ENCODE assay signal across 11 cellular contexts in the genomic region with DNA sequence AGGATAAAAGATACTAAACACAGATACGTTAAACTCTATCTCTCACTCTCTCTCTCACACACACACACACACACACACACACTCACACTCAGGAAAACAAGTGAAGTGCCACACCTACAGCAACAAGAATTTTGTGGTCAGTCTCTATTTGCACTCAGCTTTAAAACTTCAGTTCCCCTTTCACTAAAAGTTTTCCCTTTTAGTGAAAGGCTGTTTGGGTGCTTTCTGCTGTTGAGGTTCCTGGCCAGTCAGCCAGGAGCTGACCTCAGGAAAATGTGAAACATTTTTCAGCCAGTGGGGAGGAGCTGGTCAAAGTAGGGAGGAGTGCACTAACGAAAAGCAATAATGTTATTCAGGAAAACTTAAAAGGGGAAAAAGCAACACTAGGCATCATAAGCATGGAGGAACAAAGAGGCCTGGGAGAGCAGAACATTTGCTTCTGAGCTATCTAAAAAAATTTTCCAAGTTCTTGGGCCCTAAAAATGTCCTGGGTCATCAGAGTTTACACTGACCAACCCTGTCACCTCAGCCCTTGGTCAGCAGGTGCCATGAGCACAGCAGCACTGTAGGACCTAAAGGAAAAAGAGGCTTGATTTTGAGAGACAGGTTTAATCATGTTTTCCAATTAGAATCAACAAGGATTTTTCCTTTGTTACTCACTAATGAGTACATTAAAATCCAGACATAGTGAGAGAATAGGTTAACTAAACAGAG. TPM values are rescaled to one million over a fixed set of nuclear protein-coding genes. Genes with fewer than 3 reads are reported as not detected.
DNase-seq lines count a peak whose midpoint lies in the region; ATAC-seq, FAIRE-seq and TF ChIP-seq lines count a peak whose summit lies in the region.
"Had no signal": no experiment of that assay in that cellular context is flagged by ENCODE, and none has a peak within 500 bp of the region (broad histone marks: within the 10 kb centered on the region; RNA-seq: fewer than 3 reads in every experiment).

No MANE protein-coding gene starts in this region.

- peak; percentile 66 for ATAC-seq in GM18858 (IDR thresholded peaks at IDR 0.05; ENCODE audit: unreplicated experiment)
- peak; percentile 80 for ATAC-seq in HG02610 (IDR thresholded peaks at IDR 0.05; ENCODE audit: unreplicated experiment)

- FAIRE-seq in D721Med (lab: Jason Lieb, UNC), result no peak
- FAIRE-seq: colon had no signal

- H3K36me3 Mint-ChIP-seq in osteocyte (ENCODE audit: unreplicated experiment), result no peaks in the 10 kb centered on the region

- DNase-seq in RPMI7951 (ENCODE audit: low read depth), result peak; percentile 20
- no peak for DNase-seq in osteocyte (ENCODE audit: extremely low spot score, unreplicated experiment)
- DNase-seq in GOT3 (lab: John Stamatoyannopoulos, UW), result no peak
- no peak for DNase-seq in GF-D8 (lab: John Stamatoyannopoulos, UW)
- DNase-seq in effector CD8-positive, alpha-beta T cell (lab: John Stamatoyannopoulos, UW), result no peak
- DNase-seq in D721Med (ENCODE audit: insufficient read length, low spot score), result no peak
- DNase-seq: activated CD4-positive, alpha-beta T cell treated with anti-CD3 and anti-CD28 coated beads for 48 hours; DMS79 treated with DMSO at 0.1 percent for 48 hours had no signal

- H3K4me3 Mint-ChIP-seq in osteocyte (ENCODE audit: unreplicated experiment), result no peak overlapping the region

- peaks cover 62% of the 10 kb centered on the region for H3K4me1 Mint-ChIP-seq in osteocyte (ENCODE audit: unreplicated experiment)

- no peaks in the 10 kb centered on the region for H3K9me3 Mint-ChIP-seq in osteocyte (ENCODE audit: unreplicated experiment)

- H3K27me3 Mint-ChIP-seq in osteocyte (ENCODE audit: unreplicated experiment), result no peaks in the 10 kb centered on the region

- TF ChIP-seq CTCF in osteocyte (IDR thresholded peaks at IDR 0.05) (no peak), D721Med (IDR thresholded peaks at IDR 0.05; ENCODE audit: insufficient read depth, missing control alignments) (no peak)

- H3K27ac Mint-ChIP-seq in osteocyte (ENCODE audit: unreplicated experiment), result peak overlapping the region; percentile 82

RNA-seq across cellular contexts. Expression of gene NT5E, which starts 30.7 kb away (rescaled TPM):
- 395 and 427 TPM in 2 replicates for total RNA-seq in RPMI7951 (2014; rRNA removed; shearing (Covaris generic))
- 193 and 197 TPM in 2 replicates for total RNA-seq in osteocyte
